ENCODE assay signal across 1 cellular context in the genomic region with DNA sequence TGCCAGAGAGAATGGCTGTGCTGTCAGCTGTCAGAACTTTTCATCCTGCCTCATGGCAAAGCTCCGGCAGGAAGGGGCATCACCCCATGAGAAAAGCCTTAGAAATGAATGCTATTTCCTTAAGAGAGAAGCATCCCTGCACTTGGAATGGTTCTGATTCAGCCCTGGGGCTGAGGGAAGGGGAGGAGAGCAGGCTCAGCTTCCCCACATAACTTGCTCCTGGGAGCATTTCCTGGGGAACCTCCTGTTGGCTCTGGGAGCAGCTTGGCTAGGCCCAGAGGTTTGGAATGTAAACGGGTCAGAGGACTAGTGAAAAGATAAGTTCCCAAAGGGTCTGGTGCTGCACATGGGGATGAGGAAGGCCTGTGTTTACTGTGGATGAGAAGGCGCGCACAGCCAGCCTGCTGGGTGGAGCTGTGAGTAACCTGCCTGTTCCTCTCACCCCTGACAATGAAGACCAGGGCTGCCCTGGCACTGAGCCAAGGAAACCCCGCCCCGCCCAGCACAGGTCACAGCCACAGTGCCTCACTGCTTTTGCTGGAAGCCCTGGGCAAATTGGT.
TF ChIP-seq lines count a peak whose summit lies in the region.

No MANE protein-coding gene starts in this region.

TF ChIP-seq in A549, 52 proteins besides CTCF, POLR2A, EP300 and RAD21 (continued from another document):
- TF ChIP-seq, protein P1, sequence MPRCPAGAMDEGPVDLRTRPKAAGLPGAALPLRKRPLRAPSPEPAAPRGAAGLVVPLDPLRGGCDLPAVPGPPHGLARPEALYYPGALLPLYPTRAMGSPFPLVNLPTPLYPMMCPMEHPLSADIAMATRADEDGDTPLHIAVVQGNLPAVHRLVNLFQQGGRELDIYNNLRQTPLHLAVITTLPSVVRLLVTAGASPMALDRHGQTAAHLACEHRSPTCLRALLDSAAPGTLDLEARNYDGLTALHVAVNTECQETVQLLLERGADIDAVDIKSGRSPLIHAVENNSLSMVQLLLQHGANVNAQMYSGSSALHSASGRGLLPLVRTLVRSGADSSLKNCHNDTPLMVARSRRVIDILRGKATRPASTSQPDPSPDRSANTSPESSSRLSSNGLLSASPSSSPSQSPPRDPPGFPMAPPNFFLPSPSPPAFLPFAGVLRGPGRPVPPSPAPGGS (IDR thresholded peaks at IDR 0.05): no peak
- TF ChIP-seq POLR2AphosphoS2 (conservative IDR thresholded peaks at IDR 0.05; ENCODE audit: low read length): no peak
- no peak for TF ChIP-seq NR3C1 (IDR thresholded peaks at IDR 0.05)
- no peak for TF ChIP-seq ESRRA (IDR thresholded peaks at IDR 0.05; ENCODE audit: borderline replicate concordance, low read length)
